8 cellular contexts compared by ENCODE assay signal in the genomic region with DNA sequence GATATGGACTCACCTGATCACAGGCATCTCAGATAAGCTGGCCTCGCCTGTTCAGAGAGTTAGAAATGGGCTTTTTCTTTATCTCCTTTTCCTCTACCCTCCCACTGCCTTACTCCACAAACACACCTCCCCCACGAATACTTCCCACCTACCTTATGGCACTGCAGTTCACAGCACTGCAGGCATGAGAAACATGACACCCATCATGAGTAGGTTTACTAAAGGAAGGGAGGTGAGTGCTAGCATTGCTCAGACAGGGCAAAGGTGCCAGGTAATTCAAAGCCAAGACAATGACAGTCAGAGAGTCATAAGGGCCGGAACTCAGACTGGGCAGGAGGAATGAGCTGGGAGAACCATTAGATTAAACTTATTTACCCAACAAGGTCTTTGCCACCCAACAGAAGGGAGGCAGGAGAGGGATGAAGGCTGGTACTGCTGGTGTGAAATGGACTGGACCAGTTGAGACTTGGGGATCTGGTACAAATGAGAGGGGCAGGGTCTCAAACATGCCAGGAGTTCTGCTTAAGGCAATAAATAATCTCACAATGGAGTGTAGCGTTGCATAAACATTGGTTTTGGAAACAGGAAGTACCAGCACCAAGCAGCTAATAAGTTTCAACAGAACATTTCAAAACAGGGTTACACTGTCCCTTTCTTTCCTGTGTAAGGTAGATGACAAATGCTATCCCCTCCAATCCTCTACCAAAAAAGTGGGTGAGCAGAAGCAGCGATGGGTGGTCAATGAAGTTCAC.
DNase-seq lines count a peak whose midpoint lies in the region; TF ChIP-seq lines count a peak whose summit lies in the region.

No MANE protein-coding gene starts in this region.

- TF ChIP-seq CTCF in dorsolateral prefrontal cortex (IDR thresholded peaks at IDR 0.05 in 54 of 56, conservative IDR thresholded peaks at IDR 0.05 in 2 of 56; ENCODE audit: low read depth in 1 of 56, partially characterized antibody in 56 of 56) (no peak), progenitor cell of endocrine pancreas (IDR thresholded peaks at IDR 0.05; ENCODE audit: unreplicated experiment) (no peak)

- DNase-seq in HEK293T (ENCODE audit: extremely low spot score) (peak; percentile 21), NCI-H748 (lab: John Stamatoyannopoulos, UW; ENCODE audit: unreplicated experiment) (peak; percentile 64), dorsolateral prefrontal cortex (no peak), progenitor cell of endocrine pancreas (ENCODE audit: low spot score, unreplicated experiment) (no peak), posterior vena cava (ENCODE audit: low spot score) (no peak)
- DNase-seq in activated effector memory CD4-positive, alpha-beta T cell treated with anti-CD3 and anti-CD28 coated beads, Interleukin-2, amount 50 U/mL, for 16 hours, result no peak
- DNase-seq in stimulated activated CD4-positive, alpha-beta T cell treated with anti-CD3 and anti-CD28 coated beads, Interleukin-2, amount 100 ng/mL, for 48 hours, result no peak
- DNase-seq in activated CD8-positive, alpha-beta memory T cell treated with anti-CD3 and anti-CD28 coated beads, Interleukin-2, amount 50 U/mL, for 48 hours, result no peak

- H3K4me3 Mint-ChIP-seq in progenitor cell of endocrine pancreas (ENCODE audit: low read depth), result no peak overlapping the region

- POLR2A ChIA-PET in HEK293T (lab: Yijun Ruan, JAX), result interaction anchor here (1.3 kb wide), 1 partner anchor 405 kb away, joined by 3 read pairs; the partner anchor contains the start of gene MEIG1

- H3K36me3 Mint-ChIP-seq in progenitor cell of endocrine pancreas (ENCODE audit: insufficient read depth), result peaks cover 6% of the 10 kb centered on the region

- H3K27ac ChIP-seq in dorsolateral prefrontal cortex, result peak overlapping the region in 48 of 59 donors; percentile 3 to 100 (median 62)

- H3K27me3 Mint-ChIP-seq in progenitor cell of endocrine pancreas, result no peaks in the 10 kb centered on the region

- intact Hi-C loops in dorsolateral prefrontal cortex (cut with DNase I), result loop anchor here in 1 of 2 donors (10.0 kb wide), 1 partner anchor 51 kb away; no protein-coding TSS in a partner anchor
- intact Hi-C loops in posterior vena cava (cut with DNase I), result no loop called here

- CTCF ChIA-PET in HEK293T (lab: Yijun Ruan, JAX), result no interaction called here

- H3K4me3 ChIP-seq in dorsolateral prefrontal cortex, result peak overlapping the region in 4 of 59 donors; percentile 3 to 35 (median 10)

- H3K9me3 Mint-ChIP-seq in progenitor cell of endocrine pancreas (ENCODE audit: low read depth), result no peaks in the 10 kb centered on the region

- H3K4me1 Mint-ChIP-seq in progenitor cell of endocrine pancreas (ENCODE audit: low read depth), result peaks cover 61% of the 10 kb centered on the region

- H3K27me3 ChIP-seq in dorsolateral prefrontal cortex, result no peaks in the 10 kb centered on the region

- H3K27ac Mint-ChIP-seq in progenitor cell of endocrine pancreas, result peak overlapping the region; percentile 87

TF ChIP-seq in HEK293T, 16 proteins besides CTCF, POLR2A, EP300 and RAD21:
- TF ChIP-seq ELF4 (IDR thresholded peaks at IDR 0.05), result no peak
- TF ChIP-seq NFRKB (IDR thresholded peaks at IDR 0.05), result no peak
- no peak for TF ChIP-seq CTBP1 (IDR thresholded peaks at IDR 0.05; ENCODE audit: borderline replicate concordance)
- no peak for TF ChIP-seq FOXM1 (IDR thresholded peaks at IDR 0.05; ENCODE audit: borderline replicate concordance)
- TF ChIP-seq ARNT (IDR thresholded peaks at IDR 0.05), result no peak
- TF ChIP-seq L3MBTL2 (conservative IDR thresholded peaks at IDR 0.05), result no peak
- no peak for TF ChIP-seq SUZ12 (IDR thresholded peaks at IDR 0.05)
- TF ChIP-seq FOXK2 (IDR thresholded peaks at IDR 0.05), result no peak
- TF ChIP-seq, protein P1, sequence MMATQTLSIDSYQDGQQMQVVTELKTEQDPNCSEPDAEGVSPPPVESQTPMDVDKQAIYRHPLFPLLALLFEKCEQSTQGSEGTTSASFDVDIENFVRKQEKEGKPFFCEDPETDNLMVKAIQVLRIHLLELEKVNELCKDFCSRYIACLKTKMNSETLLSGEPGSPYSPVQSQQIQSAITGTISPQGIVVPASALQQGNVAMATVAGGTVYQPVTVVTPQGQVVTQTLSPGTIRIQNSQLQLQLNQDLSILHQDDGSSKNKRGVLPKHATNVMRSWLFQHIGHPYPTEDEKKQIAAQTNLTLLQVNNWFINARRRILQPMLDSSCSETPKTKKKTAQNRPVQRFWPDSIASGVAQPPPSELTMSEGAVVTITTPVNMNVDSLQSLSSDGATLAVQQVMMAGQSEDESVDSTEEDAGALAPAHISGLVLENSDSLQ (IDR thresholded peaks at IDR 0.05), result no peak
- TF ChIP-seq FOXA1 (IDR thresholded peaks at IDR 0.05), result no peak
- no peak for TF ChIP-seq ZNF384 (IDR thresholded peaks at IDR 0.05)
- TF ChIP-seq TARDBP (IDR thresholded peaks at IDR 0.05), result no peak
- no peak for TF ChIP-seq HDGF (IDR thresholded peaks at IDR 0.05; ENCODE audit: borderline replicate concordance)
- no peak for TF ChIP-seq SP1 (IDR thresholded peaks at IDR 0.05)
- no peak for TF ChIP-seq BHLHE40 (IDR thresholded peaks at IDR 0.05; ENCODE audit: borderline replicate concordance)
- TF ChIP-seq LEF1 (IDR thresholded peaks at IDR 0.05; ENCODE audit: borderline replicate concordance), result no peak

Comparison
In these comparisons a context has a peak if more than half of its experiments do, and no peak if none do; other contexts are left out.
1. DNase-seq: peak in HEK293T (single experiment) and NCI-H748 (single experiment); none in dorsolateral prefrontal cortex (0 of 10), progenitor cell of endocrine pancreas (single experiment), activated effector memory CD4-positive, alpha-beta T cell treated with anti-CD3 and anti-CD28 coated beads, Interleukin-2, amount 50 U/mL, for 16 hours (single experiment), posterior vena cava (single experiment), stimulated activated CD4-positive, alpha-beta T cell treated with anti-CD3 and anti-CD28 coated beads, Interleukin-2, amount 100 ng/mL, for 48 hours (0 of 2) and activated CD8-positive, alpha-beta memory T cell treated with anti-CD3 and anti-CD28 coated beads, Interleukin-2, amount 50 U/mL, for 48 hours (single experiment).